In the genomic region with DNA sequence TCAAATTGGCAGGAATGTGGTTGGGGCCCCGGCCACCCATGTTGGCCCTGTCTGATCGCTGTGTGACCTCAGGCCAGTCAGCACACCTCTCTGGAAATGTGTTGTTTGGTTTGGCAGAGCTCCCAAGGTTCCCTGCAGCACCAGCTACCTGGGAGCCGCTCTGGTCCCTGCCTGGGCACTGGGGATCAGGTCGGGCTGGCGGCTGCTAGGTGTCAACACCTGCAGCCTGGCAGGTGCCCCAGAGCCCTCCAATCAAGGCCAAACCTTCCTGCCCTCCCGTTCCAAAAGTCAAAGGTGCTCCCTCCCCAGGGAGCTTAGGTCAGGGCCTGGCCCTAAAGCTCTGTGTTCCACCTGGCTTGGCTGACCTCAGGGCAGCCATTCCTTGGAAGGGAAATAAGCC, we compare ENCODE assay signal across 21 cellular contexts. TPM values are rescaled to one million over a fixed set of nuclear protein-coding genes. Genes with fewer than 3 reads are reported as not detected.
A peak's percentile ranks its signal among the peaks of the same experiment; 100 is the strongest.
DNase-seq lines count a peak whose midpoint lies in the region; ATAC-seq, FAIRE-seq and TF ChIP-seq lines count a peak whose summit lies in the region.
"Had no signal": no experiment of that assay in that cellular context is flagged by ENCODE, and none has a peak within 500 bp of the region (broad histone marks: within the 10 kb centered on the region; RNA-seq: fewer than 3 reads in every experiment).

No MANE protein-coding gene starts in this region.

- no peak overlapping the region for H2BK120ac ChIP-seq in neuronal stem cell (ENCODE audit: low read depth, low read length)

- WGBS in K562 (ENCODE audit: insufficient coverage, low coverage, missing lambda C conversion rate): 56% methylated on average over 6 of the region's 6 CpGs
- WGBS in neuronal stem cell (ENCODE audit: extremely low coverage in 2 of 2, insufficient read length in 2 of 2, insufficient replicate concordance in 1 of 2), 2 donors: no CpG with 5 or more reads among the region's 6 CpGs

- no peak overlapping the region for H4K8ac ChIP-seq in neuronal stem cell (ENCODE audit: low read depth, low read length)

- no peak overlapping the region for H4K91ac ChIP-seq in neuronal stem cell (ENCODE audit: low read depth, low read length, poor library complexity)

- in situ Hi-C loops in K562 (cut with MboI): no loop called here

- no peak for TF ChIP-seq EP300 in K562 (IDR thresholded peaks at IDR 0.05; ENCODE audit: low read length)

- H3K23ac ChIP-seq in neuronal stem cell (ENCODE audit: low read depth, low read length, poor library complexity): no peak overlapping the region

- H3K14ac ChIP-seq in neuronal stem cell (ENCODE audit: low read length): no peak overlapping the region

- H3K36me3 ChIP-seq in K562 (ENCODE audit: control insufficient read depth, insufficient read depth, low read length) (no peaks in the 10 kb centered on the region), neuronal stem cell (replicated peaks in 1 of 2; ENCODE audit: control insufficient read depth in 2 of 2, insufficient read depth in 2 of 2, low read length in 2 of 2) (no peaks in the 10 kb centered on the region)
- H3K36me3 ChIP-seq: BLaER1 had no signal

- TF ChIP-seq CTCF in K562 (IDR thresholded peaks at IDR 0.05 in 2 of 3, conservative IDR thresholded peaks at IDR 0.05 in 1 of 3; ENCODE audit: insufficient read depth in 2 of 3, low read depth in 1 of 3, low read length in 3 of 3): no peak

- peaks cover 23 to 56% of the 10 kb centered on the region in 2 experiments for H3K4me1 ChIP-seq in K562 (replicated peaks in 1 of 2; ENCODE audit: control insufficient read depth in 2 of 2, insufficient read depth in 2 of 2, low read length in 2 of 2)
- peaks cover 7 to 18% of the 10 kb centered on the region in 2 donors for H3K4me1 ChIP-seq in neuronal stem cell (ENCODE audit: control insufficient read depth in 2 of 2, insufficient read depth in 1 of 2, low read depth in 1 of 2, low read length in 2 of 2)
- H3K4me1 ChIP-seq: A549 had no signal

- BruUV-seq in K562 (replicated peaks; lab: Mats Ljungman, UMichigan): no TSS peak

- peak overlapping the region; percentile 63 for H3K18ac ChIP-seq in neuronal stem cell (ENCODE audit: low read length)

- H3K79me2 ChIP-seq in K562 (ENCODE audit: control insufficient read depth, insufficient read depth, low read length): no peaks in the 10 kb centered on the region

- CTCF ChIA-PET in K562 (lab: Yijun Ruan, JAX; ENCODE audit: low intra/inter-chr PET ratio): no interaction called here

- H3K79me1 ChIP-seq in neuronal stem cell (ENCODE audit: low read depth, low read length): no peaks in the 10 kb centered on the region

- peaks cover 4% of the 10 kb centered on the region for H4K20me1 ChIP-seq in K562 (replicated peaks; ENCODE audit: control insufficient read depth, insufficient read depth, low read length)

- intact Hi-C loops in Right ventricle myocardium inferior (cut with DNase I) (no loop called here), left ventricle myocardium superior (cut with micrococcal nuclease) (loop anchor here (10.0 kb wide), 1 partner anchor 201 kb away; no protein-coding TSS in a partner anchor), K562 (cut with micrococcal nuclease) (no loop called here)

- peaks cover 4% of the 10 kb centered on the region for H3K9me1 ChIP-seq in K562 (ENCODE audit: control insufficient read depth, insufficient read depth, low read length)

- no peak overlapping the region for H2BK5ac ChIP-seq in neuronal stem cell (ENCODE audit: low read length)

- ATAC-seq in Right ventricle myocardium inferior (no peak), left ventricle myocardium superior (no peak), K562 (no peak), HG03432 (IDR thresholded peaks at IDR 0.05; ENCODE audit: unreplicated experiment) (no peak)
- ATAC-seq: A549; CD8-positive, alpha-beta T cell had no signal

- TF ChIP-seq RAD21 in K562 (CRISPR knock-in tag; conservative IDR thresholded peaks at IDR 0.05 in 1 of 2, IDR thresholded peaks at IDR 0.05 in 1 of 2): no peak

- no peak overlapping the region for H2BK12ac ChIP-seq in neuronal stem cell (ENCODE audit: low read length)

- POLR2A ChIA-PET in K562 (lab: Yijun Ruan, JAX): interaction anchor here (0.6 to 0.7 kb wide), 3 partner anchors 22 to 1722 kb away, joined by 3 to 4 read pairs (median 3); no protein-coding TSS in a partner anchor

- no peak for FAIRE-seq in K562 (lab: Jason Lieb, UNC)
- FAIRE-seq: A549, D721Med had no signal

- H3K9me3 ChIP-seq in K562 (replicated peaks; ENCODE audit: control insufficient read depth, insufficient read depth, low read depth, low read length) (0 out of 2 replicates have a peak, but pooled peaks cover 2% of the 10 kb centered on the region), neuronal stem cell (replicated peaks in 1 of 2; ENCODE audit: control insufficient read depth in 2 of 2, insufficient read depth in 1 of 2, low read depth in 1 of 2, low read length in 2 of 2) (peaks cover 0 to 4% of the 10 kb centered on the region in 2 donors)
- H3K9me3 ChIP-seq: A549, BLaER1 had no signal

- H3K27ac ChIP-seq in K562 (ENCODE audit: extremely low read depth, low read depth, low read length) (no peak overlapping the region), neuronal stem cell (replicated peaks; ENCODE audit: low read length) (no peak overlapping the region)
- H3K27ac ChIP-seq: A549, BLaER1, HL-60, SK-N-MC had no signal

- H3K27me3 ChIP-seq in K562 (ENCODE audit: control insufficient read depth in 2 of 2, insufficient read depth in 2 of 2, low read length in 2 of 2): no peaks in the 10 kb centered on the region
- no peaks in the 10 kb centered on the region for H3K27me3 ChIP-seq in neuronal stem cell (ENCODE audit: control insufficient read depth in 3 of 3, insufficient read depth in 3 of 3, low read depth in 1 of 3, low read length in 3 of 3)

- H3K4me3 ChIP-seq in K562: no peak overlapping the region
- no peak overlapping the region for H3K4me3 ChIP-seq in neuronal stem cell (ENCODE audit: low read length in 2 of 2)
- H3K4me3 ChIP-seq: A549, BLaER1, SK-N-MC had no signal

- TF ChIP-seq POLR2A in K562 (conservative IDR thresholded peaks at IDR 0.05): no peak

- peak overlapping the region; percentile 20 for H2AK5ac ChIP-seq in neuronal stem cell (ENCODE audit: low read depth, low read length)

- H3K4ac ChIP-seq in neuronal stem cell (ENCODE audit: low read length): no peak overlapping the region

- DNase-seq in Right ventricle myocardium inferior (ENCODE audit: missing footprints): peak; percentile 13
- DNase-seq in left ventricle myocardium superior: no peak
- DNase-seq in K562 (ENCODE audit: extremely low read depth in 1 of 4, low spot score in 3 of 4): no peak
- DNase-seq in neuronal stem cell (ENCODE audit: low spot score): no peak
- no peak for DNase-seq in AG20443 (ENCODE audit: low spot score)
- DNase-seq in NAMALWA (ENCODE audit: low spot score): no peak
- DNase-seq: CD8-positive, alpha-beta T cell; DMS79 treated with DMSO at 0.1 percent for 48 hours; H7; IMR-90; Karpas-422; NCI-H1105; NCI-H1694; NCI-H2081 treated with DMSO at 0.1 percent for 48 hours; NCI-H748 treated with DMSO at 0.1 percent for 48 hours had no signal

- H3K9ac ChIP-seq in K562 (ENCODE audit: insufficient read depth in 1 of 2, low read depth in 2 of 2, low read length in 2 of 2): no peak overlapping the region
- H3K9ac ChIP-seq in neuronal stem cell (ENCODE audit: low read depth, low read length, poor library complexity): no peak overlapping the region
- H3K9ac ChIP-seq: BLaER1 had no signal

- H2BK15ac ChIP-seq in neuronal stem cell (ENCODE audit: low read length): peak overlapping the region; percentile 40

- H3K4me2 ChIP-seq in K562 (ENCODE audit: insufficient read depth, low read length) (no peak overlapping the region), neuronal stem cell (ENCODE audit: insufficient read depth, low read length, poor library complexity, severe bottlenecking) (no peak overlapping the region)
- H3K4me2 ChIP-seq: A549, BLaER1 had no signal

- no peak overlapping the region for H2AFZ ChIP-seq in K562 (ENCODE audit: low read depth, low read length)
- H2AFZ ChIP-seq in neuronal stem cell (ENCODE audit: low read length): no peak overlapping the region

TF ChIP-seq in K562, 482 proteins besides CTCF, POLR2A, EP300 and RAD21 (continues in another document):
- TF ChIP-seq ZFP36 (IDR thresholded peaks at IDR 0.05; ENCODE audit: low read depth, low read length, partially characterized antibody) (peak; percentile 29), SP1 (CRISPR knock-in tag; IDR thresholded peaks at IDR 0.05) (no peak), NRF1 (conservative IDR thresholded peaks at IDR 0.05 in 1 of 2, IDR thresholded peaks at IDR 0.05 in 1 of 2) (no peak), THRB (CRISPR knock-in tag; conservative IDR thresholded peaks at IDR 0.05) (no peak)

RNA-seq across cellular contexts. Expression of gene ZDHHC7, which starts 55.9 kb away (rescaled TPM):
- total RNA-seq in Right ventricle myocardium inferior: 41.4 TPM
- total RNA-seq in left ventricle myocardium superior: 37.1 TPM
- 116 and 182 TPM in 2 replicates for total RNA-seq in K562 (2011; cell fraction: chromatin; rRNA removed; ENCODE audit: low replicate concordance)
- total RNA-seq in K562 (2011; cell fraction: nucleolus; rRNA removed): 70.2 and 72.6 TPM in 2 replicates
- total RNA-seq in K562 (2011; cell fraction: nucleoplasm; rRNA removed): 82.7 and 89.1 TPM in 2 replicates
- 37.4 and 42.5 TPM in 2 replicates for total RNA-seq in K562 (2014; rRNA removed)
- total RNA-seq in K562 (2014; rRNA removed; fragmentation: Illumina TruSeq; extraction: Trizol): 37.2 and 38.1 TPM in 2 replicates
- total RNA-seq in K562 (2015; rRNA removed; fragmentation: Illumina TruSeq; extraction: Trizol): 44.5 and 44.6 TPM in 2 replicates
- 45.7 and 47.0 TPM in 2 replicates for total RNA-seq in K562 (2021)
- polyA plus RNA-seq in K562 (2011; rRNA removed): 36.5 and 42.5 TPM in 2 replicates
- polyA plus RNA-seq in K562 (2011; cell fraction: cytosol; rRNA removed): 43.9 and 59.7 TPM in 2 replicates
- 78.8 and 96.8 TPM in 2 replicates for polyA plus RNA-seq in K562 (2011; cell fraction: nucleus; rRNA removed)
- 37.6 and 39.5 TPM in 2 replicates for polyA plus RNA-seq in K562 (2012)
- 48.2 and 49.7 TPM in 2 replicates for polyA plus RNA-seq in K562 (2014; fragmentation: Illumina TruSeq; extraction: Trizol)
- polyA plus RNA-seq in K562 (2014; fragmentation: Nextera tagmentation; extraction: Ambion mirVana): 1 to 10 TPM; 1.7 to 1.8 TPM
- 31.3 and 39.8 TPM in 2 replicates for polyA plus RNA-seq in K562 (2014; rRNA removed)
- 22.4 and 22.5 TPM in 2 replicates for polyA minus RNA-seq in K562 (2011; rRNA and poly(A)+ RNA removed)
- polyA minus RNA-seq in K562 (2011; cell fraction: cytosol; rRNA and poly(A)+ RNA removed): 14.8 and 19.9 TPM in 2 replicates
- polyA minus RNA-seq in K562 (2011; cell fraction: nucleus; rRNA and poly(A)+ RNA removed): 17.2 and 23.5 TPM in 2 replicates
- 32.5 TPM for polyA plus RNA-seq in neuronal stem cell (2013, experiment 1 of 2)
- 32.9 TPM for polyA plus RNA-seq in neuronal stem cell (2013, experiment 2 of 2)
